26 cellular contexts compared by ENCODE assay signal in the genomic region with DNA sequence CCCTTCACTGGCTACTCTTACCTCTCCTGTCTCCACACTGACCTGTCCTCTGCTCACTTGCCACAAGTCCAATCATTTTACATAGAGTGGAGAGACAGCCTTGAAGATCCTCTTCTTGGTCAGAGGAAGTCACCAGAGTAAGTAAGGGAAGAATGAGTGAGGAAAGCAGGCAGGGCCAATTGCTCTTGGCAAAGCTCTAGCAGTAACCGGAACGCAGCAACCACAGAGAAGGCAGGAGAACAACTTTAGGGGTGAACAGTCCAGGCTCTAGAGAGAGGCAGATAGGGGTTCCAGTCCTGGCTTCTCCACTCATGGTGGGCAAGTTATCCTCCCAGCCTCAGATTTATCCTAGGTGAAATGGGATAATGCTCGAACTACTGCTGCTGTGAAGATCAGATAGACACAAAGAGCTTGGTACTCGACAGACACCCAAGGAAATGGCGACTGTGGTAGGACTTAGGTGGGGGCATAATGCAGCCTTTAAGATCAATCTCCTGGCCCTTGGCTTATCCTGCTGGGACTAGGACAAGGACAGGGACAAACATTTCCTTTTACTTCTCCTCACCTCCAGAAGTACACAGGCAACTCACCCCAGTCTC. TPM values are rescaled to one million over a fixed set of nuclear protein-coding genes. Genes with fewer than 3 reads are reported as not detected.
DNase-seq lines count a peak whose midpoint lies in the region; ATAC-seq, FAIRE-seq and TF ChIP-seq lines count a peak whose summit lies in the region.
"Had no signal": no experiment of that assay in that cellular context is flagged by ENCODE, and none has a peak within 500 bp of the region (broad histone marks: within the 10 kb centered on the region; RNA-seq: fewer than 3 reads in every experiment).

No MANE protein-coding gene starts in this region.

- TF ChIP-seq CTCF in ascending aorta (IDR thresholded peaks at IDR 0.05) (no peak), hepatocyte (IDR thresholded peaks at IDR 0.05; ENCODE audit: poor library complexity) (no peak)

- H3K36me3 ChIP-seq in ES-I3 (ENCODE audit: insufficient read depth, low read length) (no peaks in the 10 kb centered on the region), ascending aorta (peaks cover 0 to 3% of the 10 kb centered on the region in 2 donors), rectal smooth muscle tissue (ENCODE audit: control insufficient read depth, insufficient read depth, low read length) (no peaks in the 10 kb centered on the region), hepatocyte (replicated peaks; ENCODE audit: insufficient read depth, low read depth) (no peaks in the 10 kb centered on the region)
- H3K36me3 ChIP-seq: BE2C, colonic mucosa, prostate gland, tibial nerve had no signal

- no peak overlapping the region for H2AFZ ChIP-seq in hepatocyte

- H3K4me1 ChIP-seq in ES-I3 (ENCODE audit: insufficient read depth, low read length) (no peaks in the 10 kb centered on the region; the same call in 1 of the 2 replicates), ascending aorta (peaks cover 9 to 20% of the 10 kb centered on the region in 2 donors), right cardiac atrium (ENCODE audit: control insufficient read depth, insufficient read depth, low read length) (peaks cover 8% of the 10 kb centered on the region), rectal smooth muscle tissue (ENCODE audit: control insufficient read depth, insufficient read depth, low read length) (peaks cover 10% of the 10 kb centered on the region), hepatocyte (ENCODE audit: insufficient read depth) (peaks cover 22% of the 10 kb centered on the region)
- H3K4me1 ChIP-seq: BE2C, colonic mucosa, prostate gland had no signal

- H3K9me2 ChIP-seq in hepatocyte (replicated peaks; ENCODE audit: insufficient read depth), result no peaks in the 10 kb centered on the region

- H3K4me2 ChIP-seq in hepatocyte, result no peak overlapping the region

- WGBS in right cardiac atrium, result 76% methylated on average over 5 of the region's 5 CpGs
- WGBS in hepatocyte (ENCODE audit: low lambda C conversion rate, missing lambda C conversion rate), result 92% methylated on average over 5 of the region's 5 CpGs

- peak overlapping the region; percentile 71 to 74 for H3K4me3 ChIP-seq in ascending aorta
- H3K4me3 ChIP-seq in right cardiac atrium (ENCODE audit: low read length), result no peak overlapping the region
- H3K4me3 ChIP-seq in rectal smooth muscle tissue (ENCODE audit: low read length), result peak overlapping the region; percentile 14
- no peak overlapping the region for H3K4me3 ChIP-seq in hepatocyte
- H3K4me3 ChIP-seq: body of pancreas, colonic mucosa had no signal

- H4K20me1 ChIP-seq in hepatocyte (ENCODE audit: insufficient read depth, poor library complexity, severe bottlenecking), result no peaks in the 10 kb centered on the region

- H3K27me3 ChIP-seq in ascending aorta, result no peaks in the 10 kb centered on the region
- H3K27me3 ChIP-seq in right cardiac atrium (ENCODE audit: control insufficient read depth, insufficient read depth), result no peaks in the 10 kb centered on the region
- H3K27me3 ChIP-seq in rectal smooth muscle tissue (ENCODE audit: control insufficient read depth, insufficient read depth, low read length), result no peaks in the 10 kb centered on the region
- H3K27me3 ChIP-seq in hepatocyte, result peaks cover 45% of the 10 kb centered on the region
- H3K27me3 ChIP-seq: body of pancreas had no signal

- intact Hi-C loops in ascending aorta (cut with DNase I), result loop anchor here (2.0 to 5.0 kb wide), 7 partner anchors 40 to 446 kb away; a partner anchor contains a TSS
- intact Hi-C loops in right cardiac atrium (cut with DNase I), result loop anchor here in 3 of 4 donors (5.0 to 10.0 kb wide), 4 partner anchors 78 to 190 kb away; no protein-coding TSS in a partner anchor

- no peaks in the 10 kb centered on the region for H3K79me2 ChIP-seq in hepatocyte

- no peak for FAIRE-seq in GM12891 (lab: Jason Lieb, UNC)
- FAIRE-seq: A549 had no signal

- H3K9me3 ChIP-seq in ES-I3 (ENCODE audit: control insufficient read depth, insufficient read depth, low read length) (no peaks in the 10 kb centered on the region), ascending aorta (no peaks in the 10 kb centered on the region), right cardiac atrium (ENCODE audit: control insufficient read depth, low read length) (no peaks in the 10 kb centered on the region), hepatocyte (ENCODE audit: low read depth) (no peaks in the 10 kb centered on the region)
- H3K9me3 ChIP-seq: body of pancreas, colonic mucosa, prostate gland had no signal

- TF ChIP-seq POLR2A in GM12891 (IDR thresholded peaks at IDR 0.05; ENCODE audit: low read depth, low read length), result no peak

- H3K27ac ChIP-seq in ascending aorta (peak overlapping the region; percentile 89 to 91), right cardiac atrium (ENCODE audit: low read length) (peak overlapping the region; percentile 50), rectal smooth muscle tissue (ENCODE audit: low read depth, low read length) (peak overlapping the region; percentile 74), hepatocyte (no peak overlapping the region)
- H3K27ac ChIP-seq: colonic mucosa had no signal

- ATAC-seq in right cardiac atrium (peak in 1 of 2 donors; percentile 8), HG03135 (IDR thresholded peaks at IDR 0.05; ENCODE audit: unreplicated experiment) (no peak)
- ATAC-seq: activated CD8-positive, alpha-beta memory T cell treated with anti-CD3 and anti-CD28 coated beads, Interleukin-2, amount 10 ng/mL, durations not matched to agents 7 days and 5 days; natural killer cell; Panc1 had no signal

- H3K9ac ChIP-seq in ES-I3 (ENCODE audit: low read depth, low read length) (peak overlapping the region; percentile 42; the same call in 1 of the 2 replicates), rectal smooth muscle tissue (ENCODE audit: low read length) (no peak overlapping the region)

- DNase-seq in ascending aorta (ENCODE audit: low spot score in 2 of 2), result no peak
- peak in 1 of 3 donors; percentile 61 for DNase-seq in right cardiac atrium
- no peak for DNase-seq in hepatocyte (ENCODE audit: low spot score)
- no peak for DNase-seq in GM12891 (ENCODE audit: insufficient read length, low spot score)
- DNase-seq in COLO668 (lab: John Stamatoyannopoulos, UW; ENCODE audit: unreplicated experiment), result no peak
- DNase-seq: activated CD4-positive, alpha-beta T cell treated with anti-CD3 and anti-CD28 coated beads, Interleukin-2, amount 10 ng/mL, durations not matched to agents 7 days and 5 days; activated CD8-positive, alpha-beta memory T cell treated with anti-CD3 and anti-CD28 coated beads, Interleukin-2, amount 10 ng/mL, durations not matched to agents 7 days and 5 days; activated naive CD8-positive, alpha-beta T cell treated with anti-CD3 and anti-CD28 coated beads for 36 hours; COR-L47; GOT3; natural killer cell; NCI-H2081 treated with DMSO at 0.1 percent for 48 hours; stimulated activated CD4-positive, alpha-beta T cell treated with anti-CD3 and anti-CD28 coated beads, Interleukin-4, amount 100 ng/mL, for 1 hour; stimulated activated naive CD4-positive, alpha-beta T cell treated with Interleukin-2 at 50 U/mL for 16 hours had no signal

TF ChIP-seq in GM12891, 5 proteins besides CTCF, POLR2A, EP300 and RAD21:
- TF ChIP-seq POU2F2 (IDR thresholded peaks at IDR 0.05; ENCODE audit: low read depth, low read length) (no peak), POLR2AphosphoS5 (IDR thresholded peaks at IDR 0.05; ENCODE audit: low read depth, low read length) (no peak), SPI1 (IDR thresholded peaks at IDR 0.05; ENCODE audit: low read depth, low read length) (no peak), PAX5 (IDR thresholded peaks at IDR 0.05; ENCODE audit: insufficient read depth, low read length, severe bottlenecking) (no peak), TAF1 (IDR thresholded peaks at IDR 0.05; ENCODE audit: low read depth, low read length) (no peak)

RNA-seq across cellular contexts. Expression of a gene that starts 1.2 kb away (rescaled TPM):
- total RNA-seq in ascending aorta, result 28.1 TPM
- total RNA-seq in right cardiac atrium, result 10 to 100 TPM; 31.3 to 50.2 (median 47.1) TPM
- 4.7 TPM for polyA plus RNA-seq in right cardiac atrium
- 5.0 and 6.2 TPM in 2 replicates for total RNA-seq in hepatocyte
- polyA plus RNA-seq in hepatocyte, result 5.2 TPM in 2 replicates
- 0.15 TPM for polyA plus RNA-seq in GM12891 (2012; ENCODE audit: low read depth, missing spikeins)
- total RNA-seq: activated CD4-positive, alpha-beta T cell treated with anti-CD3 and anti-CD28 coated beads, Interleukin-2, amount 10 ng/mL, durations not matched to agents 7 days and 5 days; activated CD8-positive, alpha-beta memory T cell treated with anti-CD3 and anti-CD28 coated beads, Interleukin-2, amount 10 ng/mL, durations not matched to agents 7 days and 5 days; activated naive CD8-positive, alpha-beta T cell treated with anti-CD3 and anti-CD28 coated beads for 36 hours; activated T-helper 1 cell treated with anti-CD3 and anti-CD28 coated beads, Interleukin-12 subunit alpha, Interleukin-12 subunit beta, Interleukin-2, Interleukin-4 antibody, amounts not matched to agents 30 ng/mL and 10 ng/mL and 1 ng/mL, durations not matched to agents 14 hours and 24 hours and 36 hours; NCI-H460 had no signal

Comparison
In these comparisons a context has a peak if more than half of its experiments do, and no peak if none do; other contexts are left out.
1. H3K4me3 ChIP-seq: peak in ascending aorta (2 of 2) and rectal smooth muscle tissue (single experiment); none in right cardiac atrium (single experiment) and hepatocyte (single experiment).